1 cellular context compared by ENCODE assay signal in the genomic region with DNA sequence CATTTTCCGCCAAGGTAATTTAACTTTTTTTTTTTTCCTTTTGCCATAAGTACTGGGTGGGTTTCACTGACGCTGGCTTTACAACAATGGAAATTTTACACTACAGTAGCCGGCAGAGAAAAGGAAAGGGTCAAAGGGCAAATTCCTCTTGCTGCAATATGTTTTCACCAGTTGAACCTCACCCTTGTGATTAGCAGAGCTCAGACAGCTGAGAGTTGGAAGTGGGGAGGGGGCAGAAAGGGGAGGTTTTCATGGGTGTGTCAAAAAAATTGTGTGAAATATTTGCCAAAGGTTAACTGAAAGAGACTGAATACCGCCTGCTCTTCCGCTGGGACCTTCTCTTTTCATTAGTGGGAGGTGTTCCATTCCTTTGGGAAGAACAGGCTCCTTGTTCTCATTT.
TF ChIP-seq lines count a peak whose summit lies in the region.

No MANE protein-coding gene starts in this region.

TF ChIP-seq in HepG2, 621 proteins besides CTCF, POLR2A, EP300 and RAD21 (continued from another document and continues in another):
- TF ChIP-seq NFE2L1 (CRISPR knock-in tag; IDR thresholded peaks at IDR 0.05; ENCODE audit: borderline replicate concordance) (no peak), NCOA5 (CRISPR knock-in tag; IDR thresholded peaks at IDR 0.05) (no peak), PPARG (CRISPR knock-in tag; conservative IDR thresholded peaks at IDR 0.05) (peak; percentile 76), ZEB1 (IDR thresholded peaks at IDR 0.05; ENCODE audit: insufficient replicate concordance, low read depth) (no peak), HDAC1 (CRISPR knock-in tag; IDR thresholded peaks at IDR 0.05) (0 out of 2 replicates have a peak, but pooled peaks have one; percentile 8), LRRFIP1 (CRISPR knock-in tag; conservative IDR thresholded peaks at IDR 0.05) (no peak), ZSCAN21 (CRISPR knock-in tag; IDR thresholded peaks at IDR 0.05; ENCODE audit: borderline replicate concordance) (no peak), TGIF2 (CRISPR knock-in tag; IDR thresholded peaks at IDR 0.05) (0 out of 2 replicates have a peak, but pooled peaks have one; percentile 19), ZNF749 (CRISPR knock-in tag; IDR thresholded peaks at IDR 0.05; ENCODE audit: borderline replicate concordance) (no peak), ZNF296 (CRISPR knock-in tag; conservative IDR thresholded peaks at IDR 0.05) (no peak), KDM5A (IDR thresholded peaks at IDR 0.05; ENCODE audit: borderline replicate concordance, low read length) (no peak), RXRA (CRISPR knock-in tag; IDR thresholded peaks at IDR 0.05) (no peak), MTERF4 (CRISPR knock-in tag; IDR thresholded peaks at IDR 0.05) (no peak), ZNF431 (CRISPR knock-in tag; IDR thresholded peaks at IDR 0.05; ENCODE audit: borderline replicate concordance, low read depth) (no peak), ZNF878 (CRISPR knock-in tag; IDR thresholded peaks at IDR 0.05) (peak; percentile 53; the same call in 1 of the 2 replicates), ZNF567 (CRISPR knock-in tag; IDR thresholded peaks at IDR 0.05; ENCODE audit: borderline replicate concordance) (no peak), ZHX2 (IDR thresholded peaks at IDR 0.05; ENCODE audit: low read depth) (no peak), ZHX2 (CRISPR knock-in tag; IDR thresholded peaks at IDR 0.05; ENCODE audit: borderline replicate concordance) (no peak), ZNF318 (CRISPR knock-in tag; IDR thresholded peaks at IDR 0.05) (no peak)
- TF ChIP-seq, protein P1, sequence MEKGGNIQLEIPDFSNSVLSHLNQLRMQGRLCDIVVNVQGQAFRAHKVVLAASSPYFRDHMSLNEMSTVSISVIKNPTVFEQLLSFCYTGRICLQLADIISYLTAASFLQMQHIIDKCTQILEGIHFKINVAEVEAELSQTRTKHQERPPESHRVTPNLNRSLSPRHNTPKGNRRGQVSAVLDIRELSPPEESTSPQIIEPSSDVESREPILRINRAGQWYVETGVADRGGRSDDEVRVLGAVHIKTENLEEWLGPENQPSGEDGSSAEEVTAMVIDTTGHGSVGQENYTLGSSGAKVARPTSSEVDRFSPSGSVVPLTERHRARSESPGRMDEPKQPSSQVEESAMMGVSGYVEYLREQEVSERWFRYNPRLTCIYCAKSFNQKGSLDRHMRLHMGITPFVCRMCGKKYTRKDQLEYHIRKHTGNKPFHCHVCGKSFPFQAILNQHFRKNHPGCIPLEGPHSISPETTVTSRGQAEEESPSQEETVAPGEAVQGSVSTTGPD (CRISPR knock-in tag; IDR thresholded peaks at IDR 0.05): no peak
- TF ChIP-seq, protein P2, sequence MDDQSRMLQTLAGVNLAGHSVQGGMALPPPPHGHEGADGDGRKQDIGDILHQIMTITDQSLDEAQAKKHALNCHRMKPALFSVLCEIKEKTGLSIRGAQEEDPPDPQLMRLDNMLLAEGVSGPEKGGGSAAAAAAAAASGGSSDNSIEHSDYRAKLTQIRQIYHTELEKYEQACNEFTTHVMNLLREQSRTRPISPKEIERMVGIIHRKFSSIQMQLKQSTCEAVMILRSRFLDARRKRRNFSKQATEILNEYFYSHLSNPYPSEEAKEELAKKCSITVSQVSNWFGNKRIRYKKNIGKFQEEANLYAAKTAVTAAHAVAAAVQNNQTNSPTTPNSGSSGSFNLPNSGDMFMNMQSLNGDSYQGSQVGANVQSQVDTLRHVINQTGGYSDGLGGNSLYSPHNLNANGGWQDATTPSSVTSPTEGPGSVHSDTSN (CRISPR knock-in tag; IDR thresholded peaks at IDR 0.05; ENCODE audit: borderline replicate concordance): no peak
- TF ChIP-seq, protein P3, sequence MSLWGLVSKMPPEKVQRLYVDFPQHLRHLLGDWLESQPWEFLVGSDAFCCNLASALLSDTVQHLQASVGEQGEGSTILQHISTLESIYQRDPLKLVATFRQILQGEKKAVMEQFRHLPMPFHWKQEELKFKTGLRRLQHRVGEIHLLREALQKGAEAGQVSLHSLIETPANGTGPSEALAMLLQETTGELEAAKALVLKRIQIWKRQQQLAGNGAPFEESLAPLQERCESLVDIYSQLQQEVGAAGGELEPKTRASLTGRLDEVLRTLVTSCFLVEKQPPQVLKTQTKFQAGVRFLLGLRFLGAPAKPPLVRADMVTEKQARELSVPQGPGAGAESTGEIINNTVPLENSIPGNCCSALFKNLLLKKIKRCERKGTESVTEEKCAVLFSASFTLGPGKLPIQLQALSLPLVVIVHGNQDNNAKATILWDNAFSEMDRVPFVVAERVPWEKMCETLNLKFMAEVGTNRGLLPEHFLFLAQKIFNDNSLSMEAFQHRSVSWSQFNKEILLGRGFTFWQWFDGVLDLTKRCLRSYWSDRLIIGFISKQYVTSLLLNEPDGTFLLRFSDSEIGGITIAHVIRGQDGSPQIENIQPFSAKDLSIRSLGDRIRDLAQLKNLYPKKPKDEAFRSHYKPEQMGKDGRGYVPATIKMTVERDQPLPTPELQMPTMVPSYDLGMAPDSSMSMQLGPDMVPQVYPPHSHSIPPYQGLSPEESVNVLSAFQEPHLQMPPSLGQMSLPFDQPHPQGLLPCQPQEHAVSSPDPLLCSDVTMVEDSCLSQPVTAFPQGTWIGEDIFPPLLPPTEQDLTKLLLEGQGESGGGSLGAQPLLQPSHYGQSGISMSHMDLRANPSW (CRISPR knock-in tag; IDR thresholded peaks at IDR 0.05; ENCODE audit: borderline replicate concordance): no peak
